17 cellular contexts compared by ENCODE assay signal in genomic region chr5:42798284-42799240, GRCh38. TPM values are rescaled to one million over a fixed set of nuclear protein-coding genes. Genes with fewer than 3 reads are reported as not detected.
DNase-seq lines count a peak whose midpoint lies in the region; ATAC-seq, FAIRE-seq and TF ChIP-seq lines count a peak whose summit lies in the region.
"Had no signal": no experiment of that assay in that cellular context is flagged by ENCODE, and none has a peak within 500 bp of the region (broad histone marks: within the 10 kb centered on the region; RNA-seq: fewer than 3 reads in every experiment).

No MANE protein-coding gene starts in this region.

- no peak overlapping the region for H3K4me2 ChIP-seq in K562 (ENCODE audit: insufficient read depth, low read length)
- H3K4me2 ChIP-seq: BLaER1 treated with 17β-estradiol and CSF1 and Interleukin-3, amounts not matched to agents 10 nM and 100 nM had no signal

- H3K27ac ChIP-seq in K562 (ENCODE audit: extremely low read depth, low read depth, low read length) = no peak overlapping the region
- H3K27ac ChIP-seq in liver (ENCODE audit: low read depth in 1 of 2, low read length in 2 of 2) = peak overlapping the region in 1 of 2 donors; percentile 25
- no peak overlapping the region for H3K27ac ChIP-seq in stomach
- H3K27ac ChIP-seq: BLaER1 treated with 17β-estradiol and CSF1 and Interleukin-3, amounts not matched to agents 10 nM and 100 nM; GM23248 had no signal

- H3K9me1 ChIP-seq in K562 (ENCODE audit: control insufficient read depth, insufficient read depth, low read length) = no peaks in the 10 kb centered on the region

- H3K4me3 ChIP-seq in K562 = no peak overlapping the region
- H3K4me3 ChIP-seq in liver (ENCODE audit: low read depth in 1 of 3, low read length in 3 of 3) = no peak overlapping the region
- no peak overlapping the region for H3K4me3 ChIP-seq in stomach
- H3K4me3 ChIP-seq: BLaER1 treated with 17β-estradiol and CSF1 and Interleukin-3, amounts not matched to agents 10 nM and 100 nM; GM23248 had no signal

- H3K36me3 ChIP-seq in K562 (ENCODE audit: control insufficient read depth, insufficient read depth, low read length) = no peaks in the 10 kb centered on the region
- peaks cover 7 to 28% (median 26%) of the 10 kb centered on the region in 4 donors for H3K36me3 ChIP-seq in liver (ENCODE audit: control insufficient read depth in 4 of 4, insufficient read depth in 3 of 4, low read depth in 1 of 4, low read length in 3 of 4)
- H3K36me3 ChIP-seq in stomach = peaks cover 10 to 41% (median 40%) of the 10 kb centered on the region in 4 donors

- H3K9me3 ChIP-seq in K562 (replicated peaks; ENCODE audit: control insufficient read depth, insufficient read depth, low read depth, low read length) (no peaks in the 10 kb centered on the region), liver (ENCODE audit: control insufficient read depth in 4 of 4, low read length in 3 of 4) (no peaks in the 10 kb centered on the region), stomach (no peaks in the 10 kb centered on the region)

- WGBS in K562 (ENCODE audit: insufficient coverage, low coverage, missing lambda C conversion rate) = 31% methylated on average over 6 of the region's 6 CpGs
- WGBS in liver = 44% methylated on average over 6 of the region's 6 CpGs
- 84 to 90% (median 85%) methylated on average over 6 of the region's 6 CpGs for WGBS in stomach, 5 donors

- CTCF ChIA-PET in K562 (lab: Yijun Ruan, JAX; ENCODE audit: low intra/inter-chr PET ratio) = no interaction called here

- H3K79me2 ChIP-seq in K562 (ENCODE audit: control insufficient read depth, insufficient read depth, low read length) = no peaks in the 10 kb centered on the region

- no peak for FAIRE-seq in K562 (lab: Jason Lieb, UNC)
- FAIRE-seq in GM12892 (lab: Jason Lieb, UNC) = no peak
- FAIRE-seq: H54 had no signal

- TF ChIP-seq CTCF in K562 (IDR thresholded peaks at IDR 0.05 in 2 of 3, conservative IDR thresholded peaks at IDR 0.05 in 1 of 3; ENCODE audit: insufficient read depth in 2 of 3, low read depth in 1 of 3, low read length in 3 of 3) (no peak), liver (IDR thresholded peaks at IDR 0.05; ENCODE audit: low read depth, low read length, missing input control) (no peak), stomach (IDR thresholded peaks at IDR 0.05) (no peak)

- no peak for TF ChIP-seq RAD21 in K562 (CRISPR knock-in tag; conservative IDR thresholded peaks at IDR 0.05 in 1 of 2, IDR thresholded peaks at IDR 0.05 in 1 of 2)
- TF ChIP-seq RAD21 in liver (IDR thresholded peaks at IDR 0.05) = no peak

- no peaks in the 10 kb centered on the region for H3K27me3 ChIP-seq in K562 (ENCODE audit: control insufficient read depth in 2 of 2, insufficient read depth in 2 of 2, low read length in 2 of 2)
- no peaks in the 10 kb centered on the region for H3K27me3 ChIP-seq in liver (ENCODE audit: control insufficient read depth in 4 of 4, insufficient read depth in 4 of 4, low read length in 3 of 4)
- H3K27me3 ChIP-seq in stomach = no peaks in the 10 kb centered on the region
- H3K27me3 ChIP-seq: BLaER1 treated with 17β-estradiol and CSF1 and Interleukin-3, amounts not matched to agents 10 nM and 100 nM had no signal

- no peaks in the 10 kb centered on the region for H4K20me1 ChIP-seq in K562 (replicated peaks; ENCODE audit: control insufficient read depth, insufficient read depth, low read length)

- H3K4me1 ChIP-seq in K562 (replicated peaks in 1 of 2; ENCODE audit: control insufficient read depth in 2 of 2, insufficient read depth in 2 of 2, low read length in 2 of 2) (no peaks in the 10 kb centered on the region), liver (ENCODE audit: control insufficient read depth in 4 of 4, insufficient read depth in 4 of 4, low read length in 3 of 4) (no peaks in the 10 kb centered on the region), stomach (no peaks in the 10 kb centered on the region)
- H3K4me1 ChIP-seq: BLaER1 treated with 17β-estradiol and CSF1 and Interleukin-3, amounts not matched to agents 10 nM and 100 nM had no signal

- no TSS peak for BruUV-seq in K562 (replicated peaks; lab: Mats Ljungman, UMichigan)

- ATAC-seq in K562 (no peak), HG03520 (IDR thresholded peaks at IDR 0.05; ENCODE audit: unreplicated experiment) (no peak)

- no peak overlapping the region for H2AFZ ChIP-seq in K562 (ENCODE audit: low read depth, low read length)
- H2AFZ ChIP-seq: GM23248 had no signal

- no peak for TF ChIP-seq POLR2A in K562 (conservative IDR thresholded peaks at IDR 0.05)
- no peak for TF ChIP-seq POLR2A in stomach (IDR thresholded peaks at IDR 0.05)
- no peak for TF ChIP-seq POLR2A in GM12892 (IDR thresholded peaks at IDR 0.05; ENCODE audit: low read depth, low read length)

- TF ChIP-seq EP300 in K562 (IDR thresholded peaks at IDR 0.05; ENCODE audit: low read length) (no peak), stomach (IDR thresholded peaks at IDR 0.05) (no peak)

- DNase-seq in M059J (ENCODE audit: low read depth) (peak; percentile 32), K562 (ENCODE audit: extremely low read depth in 1 of 4, low spot score in 3 of 4) (no peak), stomach (peak; percentile 26), NCI-H2029 treated with DMSO at 0.1 percent for 48 hours (lab: John Stamatoyannopoulos, UW) (no peak), GM12892 (ENCODE audit: insufficient read length) (no peak)
- DNase-seq in activated CD8-positive, alpha-beta memory T cell treated with anti-CD3 and anti-CD28 coated beads for 24 hours = no peak
- DNase-seq: ACHN; CD4-positive, CD25-positive, alpha-beta regulatory T cell; DMS 273 treated with DMSO at 0.1 percent for 48 hours; GM23248 had no signal

- H3K9ac ChIP-seq in K562 (ENCODE audit: insufficient read depth in 1 of 2, low read depth in 2 of 2, low read length in 2 of 2) (no peak overlapping the region), liver (ENCODE audit: low read depth in 1 of 2, low read length in 2 of 2) (no peak overlapping the region)
- H3K9ac ChIP-seq: BLaER1 treated with 17β-estradiol and CSF1 and Interleukin-3, amounts not matched to agents 10 nM and 100 nM; GM23248 had no signal

- POLR2A ChIA-PET in K562 (lab: Yijun Ruan, JAX) = no interaction called here

- intact Hi-C loops in K562 (cut with micrococcal nuclease) (no loop called here), stomach (cut with DNase I; ENCODE audit: low total_unique reads) (no loop called here)

- in situ Hi-C loops in K562 (cut with MboI) = no loop called here

TF ChIP-seq in liver, 16 proteins besides CTCF, POLR2A, EP300 and RAD21 (continues in another document):
- TF ChIP-seq HNF4G (IDR thresholded peaks at IDR 0.05) (no peak), RXRA (IDR thresholded peaks at IDR 0.05) (peak in 1 of 2 donors; percentile 6), JUND (IDR thresholded peaks at IDR 0.05) (peak in 1 of 2 donors; percentile 12), EGR1 (IDR thresholded peaks at IDR 0.05; ENCODE audit: low read depth in 2 of 2) (no peak)

RNA-seq across cellular contexts. Expression of gene SELENOP, which starts 13.1 kb away (rescaled TPM):
- 20.1 and 45.1 TPM in 2 replicates for total RNA-seq in M059J (2014; rRNA removed; shearing (Covaris generic))
- total RNA-seq in K562 (2011; cell fraction: chromatin; rRNA removed; ENCODE audit: low replicate concordance) = 2.3 and 8.7 TPM in 2 replicates
- 0.67 and 3.2 TPM in 2 replicates for total RNA-seq in K562 (2011; cell fraction: nucleolus; rRNA removed)
- 4.3 and 4.7 TPM in 2 replicates for total RNA-seq in K562 (2011; cell fraction: nucleoplasm; rRNA removed)
- 3.3 and 5.6 TPM in 2 replicates for total RNA-seq in K562 (2014; rRNA removed)
- 4.2 and 4.5 TPM in 2 replicates for total RNA-seq in K562 (2014; rRNA removed; fragmentation: Illumina TruSeq; extraction: Trizol)
- 5.2 and 6.3 TPM in 2 replicates for total RNA-seq in K562 (2015; rRNA removed; fragmentation: Illumina TruSeq; extraction: Trizol)
- 6.0 and 6.2 TPM in 2 replicates for total RNA-seq in K562 (2021)
- 3.2 and 4.3 TPM in 2 replicates for polyA plus RNA-seq in K562 (2011; rRNA removed)
- polyA plus RNA-seq in K562 (2011; cell fraction: cytosol; rRNA removed) = 2.1 and 2.5 TPM in 2 replicates
- polyA plus RNA-seq in K562 (2011; cell fraction: nucleus; rRNA removed) = 1.9 and 2.5 TPM in 2 replicates
- 5.5 and 10.3 TPM in 2 replicates for polyA plus RNA-seq in K562 (2012)
- polyA plus RNA-seq in K562 (2014; fragmentation: Illumina TruSeq; extraction: Trizol) = 4.5 TPM in 2 replicates
- polyA plus RNA-seq in K562 (2014; fragmentation: Nextera tagmentation; extraction: Ambion mirVana) = 1 to 10 TPM; 4.4 to 5.8 TPM
- polyA plus RNA-seq in K562 (2014; rRNA removed) = 3.9 and 5.6 TPM in 2 replicates
- polyA minus RNA-seq in K562 (2011; rRNA and poly(A)+ RNA removed) = 1.8 and 3.9 TPM in 2 replicates
- 1.2 and 4.0 TPM in 2 replicates for polyA minus RNA-seq in K562 (2011; cell fraction: cytosol; rRNA and poly(A)+ RNA removed)
- 1.5 and 3.6 TPM in 2 replicates for polyA minus RNA-seq in K562 (2011; cell fraction: nucleus; rRNA and poly(A)+ RNA removed)
- 1,000 to 10,000 TPM in 1 of 2 donors, 100 to 1,000 TPM in 1; 944 to 1,776 TPM for total RNA-seq in liver
- 1,000 to 10,000 TPM in 1 of 2 donors, 100 to 1,000 TPM in 1; 880 to 1,788 TPM for polyA plus RNA-seq in liver
- 100 to 1,000 TPM; 193 to 484 (median 395) TPM for total RNA-seq in stomach
- 100 to 1,000 TPM in 2 of 3 donors, 10 to 100 TPM in 1; 83.5 to 236 (median 166) TPM for polyA plus RNA-seq in stomach
- polyA plus RNA-seq in GM12892 (2012; ENCODE audit: missing spikeins) = 0.98 TPM
- total RNA-seq: Daoy, HT1080 had no signal

RNA-seq across cellular contexts. Expression of gene CCDC152, which starts 41.9 kb away (rescaled TPM):
- total RNA-seq in M059J (2014; rRNA removed; shearing (Covaris generic)) = 1.6 and 3.0 TPM in 2 replicates
- 0.39 and 2.3 TPM in 2 replicates for total RNA-seq in K562 (2011; cell fraction: chromatin; rRNA removed; ENCODE audit: low replicate concordance)
- 0.50 and 0.66 TPM in 2 replicates for total RNA-seq in K562 (2011; cell fraction: nucleolus; rRNA removed)
- 1.2 and 2.2 TPM in 2 replicates for total RNA-seq in K562 (2011; cell fraction: nucleoplasm; rRNA removed)
- total RNA-seq in K562 (2014; rRNA removed) (3.0 and 3.6 TPM in 2 replicates), K562 (2014; rRNA removed; fragmentation: Illumina TruSeq; extraction: Trizol) (7.3 and 7.8 TPM in 2 replicates), K562 (2015; rRNA removed; fragmentation: Illumina TruSeq; extraction: Trizol) (3.8 and 4.5 TPM in 2 replicates), K562 (2021) (4.7 and 5.1 TPM in 2 replicates), liver (1 to 10 TPM in 1 of 2 donors, under 1 TPM in 1; 0.08 to 1.1 TPM), stomach (10 to 100 TPM in 1 of 5 donors, 1 to 10 TPM in 2, not detected in 2; 1.5 to 15.2 (median 3.2) TPM)
- polyA plus RNA-seq in K562 (2011; rRNA removed) (1.3 and 2.5 TPM in 2 replicates), K562 (2014; fragmentation: Illumina TruSeq; extraction: Trizol) (5.4 and 6.7 TPM in 2 replicates), K562 (2014; fragmentation: Nextera tagmentation; extraction: Ambion mirVana) (10 to 100 TPM; 11.0 to 11.6 TPM), K562 (2014; rRNA removed) (3.9 and 4.0 TPM in 2 replicates), liver (10 to 100 TPM in 1 of 2 donors, 1 to 10 TPM in 1; 5.6 to 81.4 TPM), stomach (1 to 10 TPM in 1 of 3 donors, under 1 TPM in 2; 0.68 to 1.1 (median 0.75) TPM)
- polyA plus RNA-seq in K562 (2011; cell fraction: cytosol; rRNA removed) = 0.44 and 0.48 TPM in 2 replicates
- polyA plus RNA-seq in K562 (2011; cell fraction: nucleus; rRNA removed) = 0.34 and 0.57 TPM in 2 replicates
- polyA plus RNA-seq in K562 (2012) = 7.2 and 11.7 TPM in 2 replicates
- polyA minus RNA-seq in K562 (2011; rRNA and poly(A)+ RNA removed) = 1.0 and 1.4 TPM in 2 replicates
- 0.38 TPM in 1 of 2 replicates, not detected in the other for polyA minus RNA-seq in K562 (2011; cell fraction: cytosol; rRNA and poly(A)+ RNA removed)
- 0.67 TPM in 2 replicates for polyA minus RNA-seq in K562 (2011; cell fraction: nucleus; rRNA and poly(A)+ RNA removed)
- 13.3 TPM for polyA plus RNA-seq in GM12892 (2012; ENCODE audit: missing spikeins)
- total RNA-seq: A172, HT1080 had no signal

Comparison
In these comparisons a context has a peak if more than half of its experiments do, and no peak if none do; other contexts are left out.
1. DNase-seq: peak in M059J (single experiment) and stomach (single experiment); none in K562 (0 of 4), NCI-H2029 treated with DMSO at 0.1 percent for 48 hours (single experiment), activated CD8-positive, alpha-beta memory T cell treated with anti-CD3 and anti-CD28 coated beads for 24 hours (single experiment) and GM12892 (single experiment).